In genomic region chr11:92504004-92504403, GRCh38 we compare ENCODE assay signal across 38 cellular contexts.
"Had no signal": no experiment of that assay in that cellular context is flagged by ENCODE, and none has a peak within 500 bp of the region (broad histone marks: within the 10 kb centered on the region; RNA-seq: fewer than 3 reads in every experiment).

No MANE protein-coding gene starts in this region.

- H3K9me3 ChIP-seq: ascending aorta, breast epithelium had no signal

- H3K9me3 Mint-ChIP-seq: activated CD4-positive, alpha-beta memory T cell treated with anti-CD3 and anti-CD28 coated beads, Interleukin-2, amount 10 ng/mL, durations not matched to agents 7 days and 5 days; activated CD4-positive, alpha-beta T cell treated with anti-CD3 and anti-CD28 coated beads, Interleukin-2, amount 10 ng/mL, durations not matched to agents 7 days and 5 days; activated naive CD4-positive, alpha-beta T cell treated with anti-CD3 and anti-CD28 coated beads for 36 hours; activated naive CD8-positive, alpha-beta T cell treated with anti-CD3 and anti-CD28 coated beads, Interleukin-2, amount 10 ng/mL, durations not matched to agents 7 days and 5 days; activated naive CD8-positive, alpha-beta T cell treated with anti-CD3 and anti-CD28 coated beads, Interleukin-2, amount 50 U/mL, for 24 hours; activated T-cell treated with anti-CD3 and anti-CD28 coated beads, Interleukin-2, amount 50 U/mL, for 4 hours; activated T-helper 1 cell treated with anti-CD3 and anti-CD28 coated beads, Interleukin-12 subunit alpha, Interleukin-12 subunit beta, Interleukin-2, Interleukin-4 antibody, amounts not matched to agents 30 ng/mL and 10 ng/mL and 1 ng/mL, durations not matched to agents 14 hours and 24 hours and 36 hours; T-helper 1 cell treated with Interleukin-12 subunit alpha and Interleukin-12 subunit beta and Interleukin-4 antibody, amounts not matched to agents 30 μg/mL and 1 μg/mL, for 36 hours; T-helper 2 cell treated with Interferon-gamma antibody and Interleukin-4, amounts not matched to agents 5 μg/mL and 100 μg/mL, for 36 hours; WTC11 had no signal

- H3K4me3 ChIP-seq: ascending aorta, breast epithelium had no signal

- H3K27me3 ChIP-seq: ascending aorta, brain microvascular endothelial cell, breast epithelium had no signal

- H3K36me3 ChIP-seq: ascending aorta, brain microvascular endothelial cell, breast epithelium, WERI-Rb-1 had no signal

- H3K27ac ChIP-seq: ascending aorta, brain microvascular endothelial cell, breast epithelium, WERI-Rb-1 had no signal

- DNase-seq: activated CD4-positive, alpha-beta memory T cell treated with anti-CD3 and anti-CD28 coated beads, Interleukin-2, amount 10 ng/mL, durations not matched to agents 7 days and 5 days; activated CD4-positive, alpha-beta T cell treated with anti-CD3 and anti-CD28 coated beads for 1 hour; activated CD4-positive, alpha-beta T cell treated with anti-CD3 and anti-CD28 coated beads for 36 hours; activated CD4-positive, alpha-beta T cell treated with anti-CD3 and anti-CD28 coated beads for 48 hours; activated CD4-positive, alpha-beta T cell treated with anti-CD3 and anti-CD28 coated beads, Interleukin-2, amount 10 ng/mL, durations not matched to agents 7 days and 5 days; activated CD4-positive, alpha-beta T cell treated with anti-CD3 and anti-CD28 coated beads, Interleukin-2, amount 50 U/mL, for 48 hours; activated CD4-positive, CD25-positive, alpha-beta regulatory T cell; activated CD8-positive, alpha-beta memory T cell treated with anti-CD3 and anti-CD28 coated beads for 24 hours; activated CD8-positive, alpha-beta memory T cell treated with anti-CD3 and anti-CD28 coated beads, Interleukin-2, amount 10 ng/mL, durations not matched to agents 7 days and 5 days; activated CD8-positive, alpha-beta memory T cell treated with anti-CD3 and anti-CD28 coated beads, Interleukin-2, amount 50 U/mL, for 48 hours; activated CD8-positive, alpha-beta T cell treated with anti-CD3 and anti-CD28 coated beads, Interleukin-2, amount 10 ng/mL, durations not matched to agents 7 days and 5 days; activated effector memory CD4-positive, alpha-beta T cell treated with anti-CD3 and anti-CD28 coated beads, Interleukin-2, amount 50 U/mL, for 16 hours; activated gamma-delta T cell treated with Interleukin-2 at 50 U/mL for 16 hours; activated naive CD4-positive, alpha-beta T cell; activated naive CD4-positive, alpha-beta T cell treated with anti-CD3 and anti-CD28 coated beads for 36 hours; activated naive CD4-positive, alpha-beta T cell treated with anti-CD3 and anti-CD28 coated beads, Interleukin-2, amount 50 U/mL, for 16 hours; activated naive CD8-positive, alpha-beta T cell treated with anti-CD3 and anti-CD28 coated beads, Interleukin-2, amount 10 ng/mL, durations not matched to agents 7 days and 5 days; activated naive CD8-positive, alpha-beta T cell treated with anti-CD3 and anti-CD28 coated beads, Interleukin-2, amount 50 U/mL, for 24 hours; activated T-cell treated with anti-CD3 and anti-CD28 coated beads, Interleukin-2, amount 50 U/mL, for 4 hours; activated T-cell treated with anti-CD3 and anti-CD28 coated beads, Interleukin-2, amount 50 U/mL, for 72 hours; amygdala; anterior cingulate cortex; brain microvascular endothelial cell; central memory CD4-positive, alpha-beta T cell; T-helper 1 cell; T-helper 2 cell; T-helper 9 cell; WERI-Rb-1 had no signal

- H3K27ac Mint-ChIP-seq: activated CD4-positive, alpha-beta memory T cell treated with anti-CD3 and anti-CD28 coated beads, Interleukin-2, amount 10 ng/mL, durations not matched to agents 7 days and 5 days; activated CD4-positive, alpha-beta T cell treated with anti-CD3 and anti-CD28 coated beads for 36 hours; activated CD4-positive, alpha-beta T cell treated with anti-CD3 and anti-CD28 coated beads, Interleukin-2, amount 10 ng/mL, durations not matched to agents 7 days and 5 days; activated CD8-positive, alpha-beta memory T cell treated with anti-CD3 and anti-CD28 coated beads, Interleukin-2, amount 10 ng/mL, durations not matched to agents 7 days and 5 days; activated CD8-positive, alpha-beta T cell treated with anti-CD3 and anti-CD28 coated beads, Interleukin-2, amount 10 ng/mL, durations not matched to agents 7 days and 5 days; activated naive CD4-positive, alpha-beta T cell treated with anti-CD3 and anti-CD28 coated beads for 36 hours; activated naive CD8-positive, alpha-beta T cell; activated naive CD8-positive, alpha-beta T cell treated with anti-CD3 and anti-CD28 coated beads, Interleukin-2, amount 10 ng/mL, durations not matched to agents 7 days and 5 days; activated naive CD8-positive, alpha-beta T cell treated with anti-CD3 and anti-CD28 coated beads, Interleukin-2, amount 50 U/mL, for 24 hours; activated T-cell treated with anti-CD3 and anti-CD28 coated beads, Interleukin-2, amount 50 U/mL, for 72 hours; activated T-helper 1 cell treated with anti-CD3 and anti-CD28 coated beads, Interleukin-12 subunit alpha, Interleukin-12 subunit beta, Interleukin-2, Interleukin-4 antibody, amounts not matched to agents 30 ng/mL and 10 ng/mL and 1 ng/mL, durations not matched to agents 14 hours and 24 hours and 36 hours; activated T-helper 17 cell treated with anti-CD3 and anti-CD28 coated beads, Interleukin-2, amount 50 U/mL, for 72 hours; T-helper 1 cell treated with Interleukin-12 subunit alpha and Interleukin-12 subunit beta and Interleukin-4 antibody, amounts not matched to agents 30 μg/mL and 1 μg/mL, for 36 hours; T-helper 2 cell treated with Interferon-gamma antibody and Interleukin-4, amounts not matched to agents 5 μg/mL and 100 μg/mL, for 36 hours; WTC11 had no signal

- H3K4me1 ChIP-seq: ascending aorta, breast epithelium had no signal

- FAIRE-seq: TTC549 had no signal

- ATAC-seq: activated CD4-positive, alpha-beta T cell treated with anti-CD3 and anti-CD28 coated beads for 36 hours; activated CD4-positive, CD25-positive, alpha-beta regulatory T cell treated with anti-CD3 and anti-CD28 coated beads, Interleukin-2, amount 50 U/mL, for 24 hours; activated CD8-positive, alpha-beta memory T cell treated with anti-CD3 and anti-CD28 coated beads, Interleukin-2, amount 10 ng/mL, durations not matched to agents 7 days and 5 days; activated CD8-positive, alpha-beta T cell treated with anti-CD3 and anti-CD28 coated beads, Interleukin-2, amount 10 ng/mL, durations not matched to agents 7 days and 5 days; activated naive CD8-positive, alpha-beta T cell treated with anti-CD3 and anti-CD28 coated beads, Interleukin-2, amount 50 U/mL, for 24 hours; activated T-cell treated with anti-CD3 and anti-CD28 coated beads, Interleukin-2, amount 50 U/mL, for 4 hours; activated T-cell treated with anti-CD3 and anti-CD28 coated beads, Interleukin-2, amount 50 U/mL, for 72 hours; activated T-helper 17 cell treated with anti-CD3 and anti-CD28 coated beads, Interleukin-2, amount 50 U/mL, for 72 hours; WTC11 had no signal

- H3K36me3 Mint-ChIP-seq: activated CD8-positive, alpha-beta memory T cell treated with anti-CD3 and anti-CD28 coated beads, Interleukin-2, amount 10 ng/mL, durations not matched to agents 7 days and 5 days; activated naive CD8-positive, alpha-beta T cell; activated naive CD8-positive, alpha-beta T cell treated with anti-CD3 and anti-CD28 coated beads, Interleukin-2, amount 10 ng/mL, durations not matched to agents 7 days and 5 days; WTC11 had no signal
